In genomic region chr12:32455607-32456063, GRCh38 we compare ENCODE assay signal across 8 cellular contexts. TPM values are rescaled to one million over a fixed set of nuclear protein-coding genes. Genes with fewer than 3 reads are reported as not detected.
A peak's percentile ranks its signal among the peaks of the same experiment; 100 is the strongest.
DNase-seq lines count a peak whose midpoint lies in the region; ATAC-seq, FAIRE-seq and TF ChIP-seq lines count a peak whose summit lies in the region.

No MANE protein-coding gene starts in this region.

- CTCF ChIA-PET in HEK293T (lab: Yijun Ruan, JAX) = interaction anchor here (0.5 to 2.4 kb wide), 5 partner anchors 9 to 300 kb away, joined by 4 to 12 read pairs (median 6); partner anchors contain the start of gene YARS2

- POLR2A ChIA-PET in HEK293T (lab: Yijun Ruan, JAX) = no interaction called here

- 10 to 26% (median 22%) methylated on average over 1 of the region's 1 CpG for WGBS in small intestine, 3 donors

- DNase-seq in ELR (ENCODE audit: low read depth) (peak; percentile 85), HEK293T (ENCODE audit: extremely low spot score) (peak; percentile 34), NCI-H345 treated with DMSO at 0.1 percent for 48 hours (lab: John Stamatoyannopoulos, UW; ENCODE audit: unreplicated experiment) (peak; percentile 27), astrocyte of the spinal cord (ENCODE audit: low read depth, low spot score) (peak; percentile 88), small intestine (peak; percentile 70), ureter (ENCODE audit: low spot score) (no peak)

- H3K4me3 ChIP-seq in astrocyte of the spinal cord (ENCODE audit: low read depth, low read length) (peak overlapping the region; percentile 18), iPS-18a (ENCODE audit: low read length) (peak overlapping the region; percentile 54), small intestine (ENCODE audit: low read depth in 1 of 2, low read length in 2 of 2) (no peak overlapping the region)

- ATAC-seq in HG03135 (IDR thresholded peaks at IDR 0.05; ENCODE audit: unreplicated experiment) = no peak

- peak; percentile 72 for FAIRE-seq in small intestine (lab: Jason Lieb, UNC)

- peak overlapping the region; percentile 85 for H3K9ac ChIP-seq in iPS-18a (ENCODE audit: low read length)

- H3K36me3 ChIP-seq in iPS-18a (ENCODE audit: control insufficient read depth, low read depth, low read length) (no peaks in the 10 kb centered on the region), small intestine (ENCODE audit: control insufficient read depth in 2 of 2, insufficient read depth in 2 of 2, low read length in 2 of 2) (peaks cover 0 to 2% of the 10 kb centered on the region in 2 donors)

- H3K9me3 ChIP-seq in iPS-18a (ENCODE audit: control insufficient read depth, low read depth, low read length) (no peaks in the 10 kb centered on the region), small intestine (ENCODE audit: control insufficient read depth, low read depth) (no peaks in the 10 kb centered on the region)

- in situ Hi-C loops in astrocyte of the spinal cord (cut with HindIII; ENCODE audit: low sequenced_read_pairs) = no loop called here

- H3K27ac ChIP-seq in iPS-18a (ENCODE audit: low read length) = peak overlapping the region; percentile 83
- no peak overlapping the region for H3K27ac ChIP-seq in small intestine (ENCODE audit: low read depth in 1 of 2, low read length in 1 of 2)

- H3K4me1 ChIP-seq in iPS-18a (ENCODE audit: control insufficient read depth, low read depth, low read length) (peaks cover 65% of the 10 kb centered on the region), small intestine (ENCODE audit: control insufficient read depth in 2 of 2, insufficient read depth in 1 of 2, low read depth in 1 of 2, low read length in 1 of 2) (peaks cover 0 to 2% of the 10 kb centered on the region in 2 donors)

- peak; percentile 59 for TF ChIP-seq CTCF in astrocyte of the spinal cord (IDR thresholded peaks at IDR 0.05; ENCODE audit: low read depth, low read length)

- H3K27me3 ChIP-seq in iPS-18a (ENCODE audit: control insufficient read depth, insufficient read depth, low read length) (no peaks in the 10 kb centered on the region), small intestine (ENCODE audit: control insufficient read depth in 2 of 2, insufficient read depth in 2 of 2, low read length in 2 of 2) (no peaks in the 10 kb centered on the region)

TF ChIP-seq in HEK293T, 16 proteins besides CTCF, POLR2A, EP300 and RAD21:
- TF ChIP-seq LEF1 (IDR thresholded peaks at IDR 0.05; ENCODE audit: borderline replicate concordance) = no peak
- no peak for TF ChIP-seq PKNOX1 (IDR thresholded peaks at IDR 0.05)
- no peak for TF ChIP-seq HDGF (IDR thresholded peaks at IDR 0.05; ENCODE audit: borderline replicate concordance)
- TF ChIP-seq ARNT (IDR thresholded peaks at IDR 0.05) = no peak
- no peak for TF ChIP-seq SP1 (IDR thresholded peaks at IDR 0.05)
- TF ChIP-seq SUZ12 (IDR thresholded peaks at IDR 0.05) = no peak
- no peak for TF ChIP-seq ZNF384 (IDR thresholded peaks at IDR 0.05)
- TF ChIP-seq FOXK2 (IDR thresholded peaks at IDR 0.05) = no peak
- no peak for TF ChIP-seq TARDBP (IDR thresholded peaks at IDR 0.05)
- no peak for TF ChIP-seq ELF4 (IDR thresholded peaks at IDR 0.05)
- no peak for TF ChIP-seq L3MBTL2 (conservative IDR thresholded peaks at IDR 0.05)
- TF ChIP-seq FOXA1 (IDR thresholded peaks at IDR 0.05) = no peak
- no peak for TF ChIP-seq BHLHE40 (IDR thresholded peaks at IDR 0.05; ENCODE audit: borderline replicate concordance)
- no peak for TF ChIP-seq FOXM1 (IDR thresholded peaks at IDR 0.05; ENCODE audit: borderline replicate concordance)
- no peak for TF ChIP-seq NFRKB (IDR thresholded peaks at IDR 0.05)

RNA-seq across cellular contexts. Expression of gene FGD4, which starts 56.3 kb away (rescaled TPM):
- 10 to 100 TPM in 2 of 3 donors, 1 to 10 TPM in 1; 8.2 to 15.2 (median 13.2) TPM for polyA plus RNA-seq in small intestine
- 26.3 TPM for total RNA-seq in ureter

Comparison
In these comparisons a context has a peak if more than half of its experiments do, and no peak if none do; other contexts are left out.
1. H3K4me3 ChIP-seq: peak in astrocyte of the spinal cord (single experiment) and iPS-18a (single experiment); none in small intestine (0 of 2).